In genomic region chr20:10857362-10858070, GRCh38 we compare ENCODE assay signal across 11 cellular contexts.
DNase-seq lines count a peak whose midpoint lies in the region; ATAC-seq, FAIRE-seq and TF ChIP-seq lines count a peak whose summit lies in the region.
"Had no signal": no experiment of that assay in that cellular context is flagged by ENCODE, and none has a peak within 500 bp of the region (broad histone marks: within the 10 kb centered on the region; RNA-seq: fewer than 3 reads in every experiment).

No MANE protein-coding gene starts in this region.

- peaks cover 0 to 13% of the 10 kb centered on the region in 2 donors for H3K27me3 Mint-ChIP-seq in effector memory CD8-positive, alpha-beta T cell

- H3K27ac ChIP-seq in muscle layer of duodenum (ENCODE audit: low read length): peak overlapping the region; percentile 1
- H3K27ac ChIP-seq in OCI-LY7 (ENCODE audit: low read depth, low read length, poor library complexity, severe bottlenecking): no peak overlapping the region
- H3K27ac ChIP-seq: C4-2B had no signal

- BruUV-seq in OCI-LY7 (replicated peaks; lab: Mats Ljungman, UMichigan): no TSS peak

- no peaks in the 10 kb centered on the region for H3K36me3 ChIP-seq in muscle layer of duodenum (ENCODE audit: control insufficient read depth in 1 of 2, insufficient read depth in 2 of 2, low read length in 2 of 2)
- H3K36me3 ChIP-seq in OCI-LY7 (ENCODE audit: insufficient read depth, low read length): no peaks in the 10 kb centered on the region

- no peaks in the 10 kb centered on the region for H3K27me3 ChIP-seq in muscle layer of duodenum (ENCODE audit: low read depth, low read length)

- H3K9me2 ChIP-seq in OCI-LY7 (ENCODE audit: insufficient read depth, low read length): no peaks in the 10 kb centered on the region

- peaks cover 0 to 11% of the 10 kb centered on the region in 2 donors for H3K9me3 Mint-ChIP-seq in effector memory CD8-positive, alpha-beta T cell

- no peak for TF ChIP-seq CTCF in fibroblast of pulmonary artery (IDR thresholded peaks at IDR 0.05; ENCODE audit: low read length, missing control alignments)
- no peak for TF ChIP-seq CTCF in OCI-LY7 (conservative IDR thresholded peaks at IDR 0.05; ENCODE audit: low read length)

- peak; percentile 93 for FAIRE-seq in RCC 7860 (lab: Jason Lieb, UNC)

- intact Hi-C loops in OCI-LY7 (cut with micrococcal nuclease; ENCODE audit: unreplicated experiment): no loop called here

- DNase-seq in CD1c-positive myeloid dendritic cell (ENCODE audit: extremely low spot score) (peak; percentile 59), RCC 7860 (ENCODE audit: low spot score) (peak; percentile 98), fibroblast of pulmonary artery (ENCODE audit: low read depth) (peak; percentile 97), NCI-H1092 treated with DMSO at 0.1 percent for 48 hours (lab: John Stamatoyannopoulos, UW) (no peak), OCI-LY7 (ENCODE audit: low spot score) (no peak)
- no peak for DNase-seq in effector memory CD8-positive, alpha-beta T cell
- DNase-seq: activated CD4-positive, CD25-positive, alpha-beta regulatory T cell had no signal

- H3K36me3 Mint-ChIP-seq in effector memory CD8-positive, alpha-beta T cell (ENCODE audit: insufficient read depth): no peaks in the 10 kb centered on the region
- H3K36me3 Mint-ChIP-seq: mesothelial cell of epicardium had no signal

- H3K4me1 ChIP-seq in muscle layer of duodenum (ENCODE audit: control insufficient read depth in 1 of 2, insufficient read depth in 2 of 2, low read length in 2 of 2) (peaks cover 0 to under 1% of the 10 kb centered on the region in 2 donors), OCI-LY7 (ENCODE audit: insufficient read depth, low read length, poor library complexity, severe bottlenecking) (no peaks in the 10 kb centered on the region)

- POLR2A ChIA-PET in OCI-LY7 (lab: Charles Lee): no interaction called here

- H2AFZ ChIP-seq in OCI-LY7 (ENCODE audit: low read length): no peak overlapping the region

- no peak overlapping the region for H3K4me3 ChIP-seq in fibroblast of pulmonary artery (replicated peaks; ENCODE audit: low read depth, low read length)
- H3K4me3 ChIP-seq in muscle layer of duodenum (ENCODE audit: low read depth in 1 of 2, low read length in 2 of 2): no peak overlapping the region
- H3K4me3 ChIP-seq in OCI-LY7 (ENCODE audit: low read depth, low read length, poor library complexity, severe bottlenecking): no peak overlapping the region

- H3K4me1 Mint-ChIP-seq in effector memory CD8-positive, alpha-beta T cell (ENCODE audit: low read depth in 2 of 2): no peaks in the 10 kb centered on the region

- no peak for ATAC-seq in GM19324 (IDR thresholded peaks at IDR 0.05; ENCODE audit: low FRiP score, unreplicated experiment)
- no peak for ATAC-seq in effector memory CD8-positive, alpha-beta T cell (replicated peaks)

- no peak overlapping the region for H3K4me2 ChIP-seq in OCI-LY7 (ENCODE audit: low read length)

- no peaks in the 10 kb centered on the region for H4K20me1 ChIP-seq in OCI-LY7 (ENCODE audit: insufficient read depth, low read length)

- no peak overlapping the region for H3K4me3 Mint-ChIP-seq in effector memory CD8-positive, alpha-beta T cell
- H3K4me3 Mint-ChIP-seq: mesothelial cell of epicardium had no signal

- CTCF ChIA-PET in OCI-LY7 (lab: Charles Lee; ENCODE audit: unreplicated experiment): no interaction called here

- no peaks in the 10 kb centered on the region for H3K79me2 ChIP-seq in OCI-LY7 (ENCODE audit: insufficient read depth, low read depth, low read length)

- no peaks in the 10 kb centered on the region for H3K9me3 ChIP-seq in muscle layer of duodenum (ENCODE audit: control insufficient read depth in 1 of 2, low read length in 2 of 2)
- H3K9me3 ChIP-seq in OCI-LY7 (ENCODE audit: low read length): no peaks in the 10 kb centered on the region

- H3K27ac Mint-ChIP-seq in effector memory CD8-positive, alpha-beta T cell: no peak overlapping the region
- H3K27ac Mint-ChIP-seq: mesothelial cell of epicardium had no signal

Comparison
In these comparisons a context has a peak if more than half of its experiments do, and no peak if none do; other contexts are left out.
1. DNase-seq: peak in CD1c-positive myeloid dendritic cell (single experiment), RCC 7860 (single experiment) and fibroblast of pulmonary artery (single experiment); none in effector memory CD8-positive, alpha-beta T cell (0 of 3), NCI-H1092 treated with DMSO at 0.1 percent for 48 hours (single experiment) and OCI-LY7 (single experiment).